Comparison of ENCODE assay signal across 21 cellular contexts in the genomic region with DNA sequence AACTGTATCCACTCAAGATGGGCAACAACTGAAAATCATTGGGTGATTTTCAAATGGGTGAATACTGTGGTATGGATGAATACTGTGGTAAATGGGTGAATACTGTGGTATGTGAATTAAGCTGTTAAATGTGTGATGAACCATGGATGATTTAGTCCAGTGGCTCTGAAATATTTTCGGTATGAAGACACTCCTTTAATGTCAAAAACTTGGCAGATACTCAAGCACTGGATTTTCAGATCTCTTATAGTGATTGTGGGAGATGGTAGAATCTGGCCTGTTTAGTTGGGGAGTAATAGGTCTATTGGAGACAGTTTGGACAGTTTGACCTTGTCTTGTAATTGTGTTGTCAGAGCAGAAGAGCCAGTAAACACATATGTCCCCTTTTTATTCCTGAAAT. TPM values are rescaled to one million over a fixed set of nuclear protein-coding genes. Genes with fewer than 3 reads are reported as not detected.
DNase-seq lines count a peak whose midpoint lies in the region; ATAC-seq, FAIRE-seq and TF ChIP-seq lines count a peak whose summit lies in the region.
"Had no signal": no experiment of that assay in that cellular context is flagged by ENCODE, and none has a peak within 500 bp of the region (broad histone marks: within the 10 kb centered on the region; RNA-seq: fewer than 3 reads in every experiment).

No MANE protein-coding gene starts in this region.

- no peaks in the 10 kb centered on the region for H3K9me3 ChIP-seq in astrocyte (ENCODE audit: insufficient read depth, low read depth, low read length)
- H3K9me3 ChIP-seq: HAP-1 had no signal

- H3K4me2 ChIP-seq in astrocyte (ENCODE audit: low read length) = no peak overlapping the region

- no peak overlapping the region for H3K27ac ChIP-seq in astrocyte (ENCODE audit: low read depth, low read length)

- H3K27me3 Mint-ChIP-seq in astrocyte (ENCODE audit: low read depth, unreplicated experiment) = peaks cover 5% of the 10 kb centered on the region

- no peaks in the 10 kb centered on the region for H3K4me1 Mint-ChIP-seq in astrocyte (ENCODE audit: low read depth, unreplicated experiment)
- H3K4me1 Mint-ChIP-seq: CD14-positive monocyte, IgD-negative memory B cell had no signal

- no peaks in the 10 kb centered on the region for H4K20me1 ChIP-seq in astrocyte (ENCODE audit: insufficient read depth, low read length)

- FAIRE-seq in astrocyte (lab: Jason Lieb, UNC) (peak; percentile 87), GM19239 (lab: Jason Lieb, UNC) (no peak)
- FAIRE-seq: GM12878, GM18507 had no signal

- no peaks in the 10 kb centered on the region for H3K79me2 ChIP-seq in astrocyte (ENCODE audit: insufficient read depth, low read length)

- H3K9me3 Mint-ChIP-seq in astrocyte (ENCODE audit: unreplicated experiment) = no peaks in the 10 kb centered on the region
- H3K9me3 Mint-ChIP-seq: CD8-positive, alpha-beta T cell; IgD-negative memory B cell had no signal

- H3K4me1 ChIP-seq in astrocyte (ENCODE audit: insufficient read depth, low read length) = no peaks in the 10 kb centered on the region
- H3K4me1 ChIP-seq: HAP-1 had no signal

- no peaks in the 10 kb centered on the region for H3K36me3 Mint-ChIP-seq in astrocyte (ENCODE audit: low read depth, unreplicated experiment)
- H3K36me3 Mint-ChIP-seq: CD14-positive monocyte; CD8-positive, alpha-beta T cell; IgD-negative memory B cell had no signal

- H3K4me3 Mint-ChIP-seq in astrocyte (ENCODE audit: unreplicated experiment) = no peak overlapping the region
- H3K4me3 Mint-ChIP-seq: CD14-positive monocyte; CD8-positive, alpha-beta T cell; IgD-negative memory B cell had no signal

- no peak overlapping the region for H3K4me3 ChIP-seq in AG10803 (ENCODE audit: low read length)
- no peak overlapping the region for H3K4me3 ChIP-seq in astrocyte (ENCODE audit: insufficient read depth, low read depth, low read length)
- H3K4me3 ChIP-seq: GM12878, HAP-1 had no signal

- H3K27ac Mint-ChIP-seq in astrocyte (ENCODE audit: unreplicated experiment) = no peak overlapping the region
- H3K27ac Mint-ChIP-seq: CD14-positive monocyte; CD8-positive, alpha-beta T cell had no signal

- ATAC-seq in GM19397 (IDR thresholded peaks at IDR 0.05; ENCODE audit: unreplicated experiment) = no peak
- ATAC-seq: CD8-positive, alpha-beta T cell; GM12878 had no signal

- no peaks in the 10 kb centered on the region for H3K27me3 ChIP-seq in astrocyte (ENCODE audit: insufficient read depth, low read length)

- no peak for TF ChIP-seq CTCF in AG10803 (conservative IDR thresholded peaks at IDR 0.05; ENCODE audit: low read length)
- no peak for TF ChIP-seq CTCF in astrocyte (IDR thresholded peaks at IDR 0.05; ENCODE audit: insufficient read depth, low read depth, low read length)

- no peak overlapping the region for H3K9ac ChIP-seq in astrocyte (ENCODE audit: low read length)

- peak; percentile 1 for DNase-seq in AG10803 (ENCODE audit: low read depth)
- no peak for DNase-seq in astrocyte (ENCODE audit: low read depth)
- DNase-seq in kidney tubule cell (ENCODE audit: low spot score) = peak; percentile 68
- no peak for DNase-seq in T-helper 2 cell
- DNase-seq in NCI-H146 treated with DMSO at 0.1 percent for 48 hours (lab: John Stamatoyannopoulos, UW; ENCODE audit: unreplicated experiment) = no peak
- no peak for DNase-seq in GM19239 (ENCODE audit: insufficient read length, low spot score)
- DNase-seq: CD8-positive, alpha-beta T cell; COR-L47; DMS 273 treated with DMSO at 0.1 percent for 48 hours; GOT3; KG1 had no signal

- H3K36me3 ChIP-seq in astrocyte (ENCODE audit: insufficient read depth, low read length) = no peaks in the 10 kb centered on the region
- H3K36me3 ChIP-seq: HAP-1 had no signal

- no peak overlapping the region for H2AFZ ChIP-seq in astrocyte (ENCODE audit: low read depth, low read length)

RNA-seq across cellular contexts. Expression of a gene that starts 45.7 kb away (rescaled TPM):
- total RNA-seq in astrocyte = not detected in 2 replicates
- total RNA-seq: A172; CD8-positive, alpha-beta T cell; Daoy; G401; GM12878; HT1080 had no signal

Comparison
In these comparisons a context has a peak if more than half of its experiments do, and no peak if none do; other contexts are left out.
1. DNase-seq: peak in AG10803 (single experiment) and kidney tubule cell (single experiment); none in astrocyte (single experiment), T-helper 2 cell (0 of 5), NCI-H146 treated with DMSO at 0.1 percent for 48 hours (single experiment) and GM19239 (single experiment).